In genomic region chr4:15149234-15149841, GRCh38 we compare ENCODE assay signal across 8 cellular contexts.
DNase-seq lines count a peak whose midpoint lies in the region; ATAC-seq and TF ChIP-seq lines count a peak whose summit lies in the region.

No MANE protein-coding gene starts in this region.

- H3K27ac ChIP-seq in RWPE2 (ENCODE audit: poor library complexity, severe bottlenecking) (no peak overlapping the region), mesenchymal stem cell (ENCODE audit: low read length, poor library complexity, severe bottlenecking) (peak overlapping the region; percentile 76)

- peak overlapping the region; percentile 20 to 86 for H3K4ac ChIP-seq in mesenchymal stem cell (ENCODE audit: low read depth in 1 of 2, low read length in 2 of 2)

- no peaks in the 10 kb centered on the region for H3K9me3 Mint-ChIP-seq in T-helper 2 cell treated with Interferon-gamma antibody and Interleukin-4, amounts not matched to agents 5 μg/mL and 100 μg/mL, for 36 hours
- H3K9me3 Mint-ChIP-seq in activated naive CD8-positive, alpha-beta T cell treated with anti-CD3 and anti-CD28 coated beads for 36 hours, result no peaks in the 10 kb centered on the region

- H3K23ac ChIP-seq in mesenchymal stem cell (ENCODE audit: low read length in 2 of 2), result no peak overlapping the region

- peak overlapping the region; percentile 66 to 80 for H2BK12ac ChIP-seq in mesenchymal stem cell (ENCODE audit: low read length in 2 of 2)

- no peak for DNase-seq in RWPE2 (ENCODE audit: low spot score)
- DNase-seq in mesenchymal stem cell, result no peak
- DNase-seq in T-helper 2 cell treated with Interferon-gamma antibody and Interleukin-4, amounts not matched to agents 5 μg/mL and 100 μg/mL, for 36 hours (ENCODE audit: low spot score), result no peak
- no peak for DNase-seq in GF-D8 (lab: John Stamatoyannopoulos, UW)
- DNase-seq in NCI-H146 (lab: John Stamatoyannopoulos, UW), result no peak
- DNase-seq in activated naive CD8-positive, alpha-beta T cell treated with anti-CD3 and anti-CD28 coated beads for 36 hours, result no peak

- no peaks in the 10 kb centered on the region for H3K36me3 Mint-ChIP-seq in T-helper 2 cell treated with Interferon-gamma antibody and Interleukin-4, amounts not matched to agents 5 μg/mL and 100 μg/mL, for 36 hours (ENCODE audit: low read depth)
- H3K36me3 Mint-ChIP-seq in activated naive CD8-positive, alpha-beta T cell treated with anti-CD3 and anti-CD28 coated beads for 36 hours, result no peaks in the 10 kb centered on the region

- H3K18ac ChIP-seq in mesenchymal stem cell (ENCODE audit: low read depth in 1 of 2, low read length in 2 of 2), result peak overlapping the region; percentile 34 to 44

- H3K27me3 ChIP-seq in RWPE2 (ENCODE audit: insufficient read depth, poor library complexity, severe bottlenecking) (no peaks in the 10 kb centered on the region), mesenchymal stem cell (ENCODE audit: control insufficient read depth in 1 of 2, insufficient read depth in 1 of 2, low read length in 2 of 2) (no peaks in the 10 kb centered on the region)

- peak overlapping the region; percentile 77 for H4K8ac ChIP-seq in mesenchymal stem cell (ENCODE audit: low read length)

- no peaks in the 10 kb centered on the region for H3K4me1 Mint-ChIP-seq in T-helper 2 cell treated with Interferon-gamma antibody and Interleukin-4, amounts not matched to agents 5 μg/mL and 100 μg/mL, for 36 hours (ENCODE audit: low read depth)
- no peaks in the 10 kb centered on the region for H3K4me1 Mint-ChIP-seq in activated naive CD8-positive, alpha-beta T cell treated with anti-CD3 and anti-CD28 coated beads for 36 hours

- no peak for TF ChIP-seq CTCF in RWPE2 (IDR thresholded peaks at IDR 0.05; ENCODE audit: poor library complexity, severe bottlenecking)

- no peak overlapping the region for H3K27ac Mint-ChIP-seq in T-helper 2 cell treated with Interferon-gamma antibody and Interleukin-4, amounts not matched to agents 5 μg/mL and 100 μg/mL, for 36 hours
- H3K27ac Mint-ChIP-seq in activated naive CD8-positive, alpha-beta T cell treated with anti-CD3 and anti-CD28 coated beads for 36 hours, result no peak overlapping the region

- no peak overlapping the region for H4K91ac ChIP-seq in mesenchymal stem cell (ENCODE audit: low read length)

- 78% methylated on average over 10 of the region's 10 CpGs for WGBS in mesenchymal stem cell

- peak overlapping the region; percentile 29 for H2AK5ac ChIP-seq in mesenchymal stem cell (ENCODE audit: low read length, severe bottlenecking)

- ATAC-seq in GM18511 (IDR thresholded peaks at IDR 0.05; ENCODE audit: unreplicated experiment) (peak; percentile 80), HG02610 (IDR thresholded peaks at IDR 0.05; ENCODE audit: unreplicated experiment) (peak; percentile 73), RWPE2 (ENCODE audit: low read depth) (peak; percentile 27; the same call in 2 of the 3 replicates)

- H3K36me3 ChIP-seq in RWPE2 (ENCODE audit: low read depth) (no peaks in the 10 kb centered on the region), mesenchymal stem cell (ENCODE audit: control insufficient read depth in 1 of 2, insufficient read depth in 2 of 2, low read depth in 1 of 2, low read length in 2 of 2) (no peaks in the 10 kb centered on the region)

- peak overlapping the region; percentile 68 for H3K9ac ChIP-seq in mesenchymal stem cell (ENCODE audit: low read length)

- H3K79me1 ChIP-seq in mesenchymal stem cell (replicated peaks; ENCODE audit: low read length, poor library complexity, severe bottlenecking), result no peaks in the 10 kb centered on the region

- H2BK15ac ChIP-seq in mesenchymal stem cell (ENCODE audit: low read depth, poor library complexity, severe bottlenecking), result no peak overlapping the region

- H3K9me3 ChIP-seq in RWPE2 (ENCODE audit: severe bottlenecking), result no peaks in the 10 kb centered on the region
- H3K9me3 ChIP-seq in mesenchymal stem cell (ENCODE audit: control insufficient read depth, low read length), result no peaks in the 10 kb centered on the region

- H2BK5ac ChIP-seq in mesenchymal stem cell (ENCODE audit: low read depth, low read length, poor library complexity, severe bottlenecking), result no peak overlapping the region

- H3K27me3 Mint-ChIP-seq in T-helper 2 cell treated with Interferon-gamma antibody and Interleukin-4, amounts not matched to agents 5 μg/mL and 100 μg/mL, for 36 hours (ENCODE audit: low read depth), result no peaks in the 10 kb centered on the region
- peaks cover 13% of the 10 kb centered on the region for H3K27me3 Mint-ChIP-seq in activated naive CD8-positive, alpha-beta T cell treated with anti-CD3 and anti-CD28 coated beads for 36 hours

- H3K4me3 Mint-ChIP-seq in T-helper 2 cell treated with Interferon-gamma antibody and Interleukin-4, amounts not matched to agents 5 μg/mL and 100 μg/mL, for 36 hours, result no peak overlapping the region
- no peak overlapping the region for H3K4me3 Mint-ChIP-seq in activated naive CD8-positive, alpha-beta T cell treated with anti-CD3 and anti-CD28 coated beads for 36 hours

- H3K4me1 ChIP-seq in RWPE2 (ENCODE audit: insufficient read depth, poor library complexity, severe bottlenecking), result peaks cover 11% of the 10 kb centered on the region
- peaks cover 17% of the 10 kb centered on the region for H3K4me1 ChIP-seq in mesenchymal stem cell (ENCODE audit: control insufficient read depth, insufficient read depth, low read depth, low read length)

- H2AFZ ChIP-seq in mesenchymal stem cell (ENCODE audit: low read depth, low read length), result peak overlapping the region; percentile 10

- peak overlapping the region; percentile 9 for H2BK120ac ChIP-seq in mesenchymal stem cell (ENCODE audit: low read depth, low read length)

- no peak overlapping the region for H3K14ac ChIP-seq in mesenchymal stem cell (ENCODE audit: low read length in 2 of 2)

- peak overlapping the region; percentile 1 for H3K4me2 ChIP-seq in mesenchymal stem cell (ENCODE audit: low read length, poor library complexity, severe bottlenecking)

- H3K4me3 ChIP-seq in RWPE2 (ENCODE audit: severe bottlenecking) (no peak overlapping the region), mesenchymal stem cell (ENCODE audit: insufficient read depth in 1 of 2, low read depth in 1 of 2, low read length in 2 of 2) (no peak overlapping the region)

Comparison
In these comparisons a context has a peak if more than half of its experiments do, and no peak if none do; other contexts are left out.
1. ATAC-seq: peak in every context shown above with its lines; median percentile 80 in GM18511; 73 in HG02610; 27 in RWPE2.